Comparison of ENCODE assay signal across 13 cellular contexts in genomic region chr14:104746071-104746545, GRCh38. TPM values are rescaled to one million over a fixed set of nuclear protein-coding genes. Genes with fewer than 3 reads are reported as not detected.
DNase-seq lines count a peak whose midpoint lies in the region; ATAC-seq lines count a peak whose summit lies in the region.
"Had no signal": no experiment of that assay in that cellular context is flagged by ENCODE, and none has a peak within 500 bp of the region (broad histone marks: within the 10 kb centered on the region; RNA-seq: fewer than 3 reads in every experiment).

No MANE protein-coding gene starts in this region.

- CTCF ChIA-PET in activated CD8-positive, alpha-beta memory T cell treated with anti-CD3 and anti-CD28 coated beads, Interleukin-2, amount 10 ng/mL, durations not matched to agents 7 days and 5 days (lab: Charles Lee), result interaction anchor here (1.4 to 2.9 kb wide), 2 partner anchors 23 to 24 kb away, joined by 3 to 13 read pairs; partner anchors contain the start of gene ADSS1

- peak; percentile 83 for ATAC-seq in activated CD8-positive, alpha-beta memory T cell treated with anti-CD3 and anti-CD28 coated beads, Interleukin-2, amount 10 ng/mL, durations not matched to agents 7 days and 5 days
- ATAC-seq in GM18511 (IDR thresholded peaks at IDR 0.05; ENCODE audit: unreplicated experiment), result no peak
- ATAC-seq: naive thymus-derived CD8-positive, alpha-beta T cell had no signal

- H3K36me3 Mint-ChIP-seq in activated CD8-positive, alpha-beta memory T cell treated with anti-CD3 and anti-CD28 coated beads, Interleukin-2, amount 10 ng/mL, durations not matched to agents 7 days and 5 days, result no peaks in the 10 kb centered on the region
- H3K36me3 Mint-ChIP-seq: immature natural killer cell; naive thymus-derived CD8-positive, alpha-beta T cell had no signal

- no peaks in the 10 kb centered on the region for H3K9me3 Mint-ChIP-seq in activated CD8-positive, alpha-beta memory T cell treated with anti-CD3 and anti-CD28 coated beads, Interleukin-2, amount 10 ng/mL, durations not matched to agents 7 days and 5 days (ENCODE audit: low read depth)
- H3K9me3 Mint-ChIP-seq: central memory CD8-positive, alpha-beta T cell; immature natural killer cell; naive thymus-derived CD8-positive, alpha-beta T cell had no signal

- peak overlapping the region; percentile 75 for H3K27ac ChIP-seq in temporal lobe (ENCODE audit: low read depth, low read length)
- H3K27ac ChIP-seq: PC-9 had no signal

- H3K27ac Mint-ChIP-seq in activated CD8-positive, alpha-beta memory T cell treated with anti-CD3 and anti-CD28 coated beads, Interleukin-2, amount 10 ng/mL, durations not matched to agents 7 days and 5 days, result peak overlapping the region; percentile 68
- H3K27ac Mint-ChIP-seq: immature natural killer cell had no signal

- H3K4me1 Mint-ChIP-seq in activated CD8-positive, alpha-beta memory T cell treated with anti-CD3 and anti-CD28 coated beads, Interleukin-2, amount 10 ng/mL, durations not matched to agents 7 days and 5 days, result peaks cover 28% of the 10 kb centered on the region

- peak; percentile 80 for DNase-seq in activated CD8-positive, alpha-beta memory T cell treated with anti-CD3 and anti-CD28 coated beads, Interleukin-2, amount 10 ng/mL, durations not matched to agents 7 days and 5 days
- DNase-seq in activated CD8-positive, alpha-beta memory T cell treated with anti-CD3 and anti-CD28 coated beads, Interleukin-2, amount 50 U/mL, for 48 hours, result no peak
- DNase-seq in activated T-cell treated with anti-CD3 and anti-CD28 coated beads, Interleukin-2, amount 50 U/mL, for 48 hours, result peak; percentile 42 to 63
- peak; percentile 47 for DNase-seq in left kidney (ENCODE audit: low read depth, low spot score)
- no peak for DNase-seq in NCI-H345 (lab: John Stamatoyannopoulos, UW)
- DNase-seq in T1000 (lab: John Stamatoyannopoulos, UW), result no peak
- DNase-seq: EL, immature natural killer cell, PC-9 had no signal

- no peaks in the 10 kb centered on the region for H3K27me3 Mint-ChIP-seq in activated CD8-positive, alpha-beta memory T cell treated with anti-CD3 and anti-CD28 coated beads, Interleukin-2, amount 10 ng/mL, durations not matched to agents 7 days and 5 days
- H3K27me3 Mint-ChIP-seq: central memory CD8-positive, alpha-beta T cell; naive thymus-derived CD8-positive, alpha-beta T cell had no signal

- H3K4me3 Mint-ChIP-seq in activated CD8-positive, alpha-beta memory T cell treated with anti-CD3 and anti-CD28 coated beads, Interleukin-2, amount 10 ng/mL, durations not matched to agents 7 days and 5 days, result no peak overlapping the region
- H3K4me3 Mint-ChIP-seq: central memory CD8-positive, alpha-beta T cell; immature natural killer cell; naive thymus-derived CD8-positive, alpha-beta T cell had no signal

RNA-seq across cellular contexts. Expression of gene SIVA1, which starts 6.8 kb away (rescaled TPM):
- total RNA-seq in activated CD8-positive, alpha-beta memory T cell treated with anti-CD3 and anti-CD28 coated beads, Interleukin-2, amount 10 ng/mL, durations not matched to agents 7 days and 5 days, result 100 to 1,000 TPM; 127 to 140 TPM
- total RNA-seq in temporal lobe, result 15.0 TPM

RNA-seq across cellular contexts. Expression of gene ADSS1, which starts 22.1 kb away (rescaled TPM):
- 1 to 10 TPM; 2.5 to 3.5 TPM for total RNA-seq in activated CD8-positive, alpha-beta memory T cell treated with anti-CD3 and anti-CD28 coated beads, Interleukin-2, amount 10 ng/mL, durations not matched to agents 7 days and 5 days
- 2.0 TPM for total RNA-seq in temporal lobe

RNA-seq across cellular contexts. Expression of gene AKT1, which starts 49.4 kb away (rescaled TPM):
- 100 to 1,000 TPM; 178 to 202 TPM for total RNA-seq in activated CD8-positive, alpha-beta memory T cell treated with anti-CD3 and anti-CD28 coated beads, Interleukin-2, amount 10 ng/mL, durations not matched to agents 7 days and 5 days
- total RNA-seq in temporal lobe, result 83.1 TPM

RNA-seq across cellular contexts. Expression of gene ZBTB42, which starts 54.8 kb away (rescaled TPM):
- 1 to 10 TPM; 4.9 to 5.5 TPM for total RNA-seq in activated CD8-positive, alpha-beta memory T cell treated with anti-CD3 and anti-CD28 coated beads, Interleukin-2, amount 10 ng/mL, durations not matched to agents 7 days and 5 days
- 0.49 TPM for total RNA-seq in temporal lobe

RNA-seq across cellular contexts. Expression of gene INF2, which starts 56.7 kb away (rescaled TPM):
- total RNA-seq in activated CD8-positive, alpha-beta memory T cell treated with anti-CD3 and anti-CD28 coated beads, Interleukin-2, amount 10 ng/mL, durations not matched to agents 7 days and 5 days, result 10 to 100 TPM; 59.9 to 63.6 TPM
- total RNA-seq in temporal lobe, result 15.0 TPM

Comparison
In these comparisons a context has a peak if more than half of its experiments do, and no peak if none do; other contexts are left out.
1. DNase-seq: peak in activated CD8-positive, alpha-beta memory T cell treated with anti-CD3 and anti-CD28 coated beads, Interleukin-2, amount 10 ng/mL, durations not matched to agents 7 days and 5 days (single experiment), activated T-cell treated with anti-CD3 and anti-CD28 coated beads, Interleukin-2, amount 50 U/mL, for 48 hours (2 of 2) and left kidney (single experiment); none in activated CD8-positive, alpha-beta memory T cell treated with anti-CD3 and anti-CD28 coated beads, Interleukin-2, amount 50 U/mL, for 48 hours (single experiment), NCI-H345 (single experiment) and T1000 (single experiment).